10 cellular contexts compared by ENCODE assay signal in genomic region chr22:29003975-29004646, GRCh38. TPM values are rescaled to one million over a fixed set of nuclear protein-coding genes. Genes with fewer than 3 reads are reported as not detected.
DNase-seq lines count a peak whose midpoint lies in the region; ATAC-seq and TF ChIP-seq lines count a peak whose summit lies in the region.
"Had no signal": no experiment of that assay in that cellular context is flagged by ENCODE, and none has a peak within 500 bp of the region (broad histone marks: within the 10 kb centered on the region; RNA-seq: fewer than 3 reads in every experiment).

No MANE protein-coding gene starts in this region.

- no peak for TF ChIP-seq CTCF in left lung (IDR thresholded peaks at IDR 0.05)
- no peak for TF ChIP-seq CTCF in activated CD8-positive, alpha-beta T cell treated with anti-CD3 and anti-CD28 coated beads for 36 hours (IDR thresholded peaks at IDR 0.05)

- no peak overlapping the region for H3K27ac ChIP-seq in right cardiac atrium (ENCODE audit: low read length)
- peak overlapping the region; percentile 58 for H3K27ac ChIP-seq in angular gyrus (ENCODE audit: low read depth, low read length)
- peak overlapping the region in 1 of 2 donors; percentile 50 for H3K27ac ChIP-seq in left lung

- H3K9me3 ChIP-seq in right cardiac atrium (ENCODE audit: control insufficient read depth, low read length) (no peaks in the 10 kb centered on the region), left lung (no peaks in the 10 kb centered on the region)

- no peaks in the 10 kb centered on the region for H3K27me3 ChIP-seq in right cardiac atrium (ENCODE audit: control insufficient read depth, insufficient read depth)
- H3K27me3 ChIP-seq in left lung = peaks cover 0 to 22% of the 10 kb centered on the region in 2 donors

- H3K4me1 ChIP-seq in right cardiac atrium (ENCODE audit: control insufficient read depth, insufficient read depth, low read length) = peaks cover 8% of the 10 kb centered on the region
- peaks cover 7 to 24% of the 10 kb centered on the region in 2 donors for H3K4me1 ChIP-seq in left lung

- peaks cover 27% of the 10 kb centered on the region for H3K27me3 Mint-ChIP-seq in activated CD8-positive, alpha-beta T cell treated with anti-CD3 and anti-CD28 coated beads for 36 hours

- no peaks in the 10 kb centered on the region for H3K9me3 Mint-ChIP-seq in activated CD8-positive, alpha-beta T cell treated with anti-CD3 and anti-CD28 coated beads for 36 hours

- ATAC-seq in left ventricle myocardium superior (peak; percentile 15), right cardiac atrium (no peak), left lung (peak; percentile 80), GM18861 (IDR thresholded peaks at IDR 0.05; ENCODE audit: unreplicated experiment) (no peak)
- no peak for ATAC-seq in activated CD8-positive, alpha-beta T cell treated with anti-CD3 and anti-CD28 coated beads for 36 hours

- CTCF ChIA-PET in activated CD8-positive, alpha-beta T cell treated with anti-CD3 and anti-CD28 coated beads for 36 hours (lab: Charles Lee) = interaction anchor here (0.6 kb wide), 1 partner anchor 28 kb away, joined by 3 read pairs; no protein-coding TSS in a partner anchor

- H3K4me3 ChIP-seq in right cardiac atrium (ENCODE audit: low read length) (no peak overlapping the region), left lung (no peak overlapping the region)

- WGBS in right cardiac atrium = 67% methylated on average over 9 of the region's 9 CpGs

- no peaks in the 10 kb centered on the region for H3K36me3 ChIP-seq in left lung

- H3K4me1 Mint-ChIP-seq in activated CD8-positive, alpha-beta T cell treated with anti-CD3 and anti-CD28 coated beads for 36 hours (ENCODE audit: low read depth) = peaks cover 6% of the 10 kb centered on the region

- H3K4me3 Mint-ChIP-seq in activated CD8-positive, alpha-beta T cell treated with anti-CD3 and anti-CD28 coated beads for 36 hours = no peak overlapping the region

- no peak overlapping the region for H3K27ac Mint-ChIP-seq in activated CD8-positive, alpha-beta T cell treated with anti-CD3 and anti-CD28 coated beads for 36 hours

- POLR2A ChIA-PET in activated CD8-positive, alpha-beta T cell treated with anti-CD3 and anti-CD28 coated beads for 36 hours (lab: Charles Lee) = no interaction called here

- intact Hi-C loops in left ventricle myocardium superior (cut with micrococcal nuclease) = no loop called here
- intact Hi-C loops in right cardiac atrium (cut with DNase I) = no loop called here
- intact Hi-C loops in left lung (cut with DNase I) = no loop called here
- intact Hi-C loops in activated CD8-positive, alpha-beta T cell treated with anti-CD3 and anti-CD28 coated beads for 36 hours (cut with micrococcal nuclease) = no loop called here

- H3K36me3 Mint-ChIP-seq in activated CD8-positive, alpha-beta T cell treated with anti-CD3 and anti-CD28 coated beads for 36 hours (ENCODE audit: low read depth) = no peaks in the 10 kb centered on the region

- DNase-seq in left ventricle myocardium superior = no peak
- DNase-seq in right cardiac atrium = no peak
- peak in 1 of 2 donors; percentile 58 for DNase-seq in left lung
- no peak for DNase-seq in middle frontal gyrus (ENCODE audit: extremely low spot score, low spot score)
- no peak for DNase-seq in HPDE6-E6E7 (ENCODE audit: extremely low spot score)
- DNase-seq in activated CD8-positive, alpha-beta T cell treated with anti-CD3 and anti-CD28 coated beads for 36 hours = no peak
- DNase-seq: AML-193, SW 1271 had no signal

RNA-seq across cellular contexts. Expression of gene C22orf31, which starts 57.5 kb away (rescaled TPM):
- total RNA-seq in left ventricle myocardium superior (not detected), right cardiac atrium (under 1 TPM in 2 of 4 donors, not detected in 2; 0.31 to 0.46 TPM), left lung (under 1 TPM in 1 of 2 donors, not detected in 1; 0.29 TPM)
- 0.14 TPM for polyA plus RNA-seq in right cardiac atrium
- total RNA-seq in activated CD8-positive, alpha-beta T cell treated with anti-CD3 and anti-CD28 coated beads for 36 hours = not detected

Comparison
In these comparisons a context has a peak if more than half of its experiments do, and no peak if none do; other contexts are left out.
1. ATAC-seq: peak in left ventricle myocardium superior (single experiment) and left lung (single experiment); none in right cardiac atrium (0 of 2), activated CD8-positive, alpha-beta T cell treated with anti-CD3 and anti-CD28 coated beads for 36 hours (single experiment) and GM18861 (single experiment).